15 cellular contexts compared by ENCODE assay signal in the genomic region with DNA sequence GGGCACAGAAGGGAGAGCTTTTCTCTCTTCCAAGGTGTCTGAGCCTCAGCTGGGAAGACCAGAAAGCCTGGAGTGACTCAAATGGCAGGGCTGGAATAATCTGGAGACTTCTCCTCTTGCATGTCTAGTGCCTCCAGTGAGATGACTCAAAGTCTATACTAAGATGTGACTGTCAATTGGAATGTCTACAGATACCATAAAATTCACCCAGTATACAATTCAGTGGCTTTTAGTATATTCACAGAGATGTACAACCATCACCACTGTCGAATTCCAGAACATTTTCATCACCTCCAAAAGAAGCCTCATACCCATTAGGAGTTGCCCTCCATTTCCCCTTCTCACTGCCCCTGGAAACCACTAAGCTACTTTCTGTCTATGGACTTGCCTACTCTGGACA. TPM values are rescaled to one million over a fixed set of nuclear protein-coding genes. Genes with fewer than 3 reads are reported as not detected.
DNase-seq lines count a peak whose midpoint lies in the region; ATAC-seq, FAIRE-seq and TF ChIP-seq lines count a peak whose summit lies in the region.
"Had no signal": no experiment of that assay in that cellular context is flagged by ENCODE, and none has a peak within 500 bp of the region (broad histone marks: within the 10 kb centered on the region; RNA-seq: fewer than 3 reads in every experiment).

No MANE protein-coding gene starts in this region.

- intact Hi-C loops in HepG2 (cut with micrococcal nuclease; ENCODE audit: unreplicated experiment), result no loop called here

- no peaks in the 10 kb centered on the region for H3K9me3 ChIP-seq in liver (ENCODE audit: control insufficient read depth in 4 of 4, low read length in 3 of 4)
- no peaks in the 10 kb centered on the region for H3K9me3 ChIP-seq in HepG2 (ENCODE audit: low read length)

- H3K9me3 Mint-ChIP-seq in brain, result peaks cover 0 to 4% (median 0%) of the 10 kb centered on the region in 5 experiments
- no peaks in the 10 kb centered on the region for H3K9me3 Mint-ChIP-seq in activated CD8-positive, alpha-beta T cell treated with anti-CD3 and anti-CD28 coated beads, Interleukin-2, amount 10 ng/mL, durations not matched to agents 7 days and 5 days (ENCODE audit: insufficient read depth)
- H3K9me3 Mint-ChIP-seq: activated T-cell treated with anti-CD3 and anti-CD28 coated beads, Interleukin-2, amount 50 U/mL, for 4 hours had no signal

- no peaks in the 10 kb centered on the region for H4K20me1 ChIP-seq in HepG2 (ENCODE audit: insufficient read depth, low read length)

- peaks cover 48% of the 10 kb centered on the region for H3K4me1 Mint-ChIP-seq in brain
- H3K4me1 Mint-ChIP-seq in activated CD8-positive, alpha-beta T cell treated with anti-CD3 and anti-CD28 coated beads, Interleukin-2, amount 10 ng/mL, durations not matched to agents 7 days and 5 days (ENCODE audit: low read depth), result no peaks in the 10 kb centered on the region

- H3K4me3 Mint-ChIP-seq in brain, result no peak overlapping the region
- no peak overlapping the region for H3K4me3 Mint-ChIP-seq in activated CD8-positive, alpha-beta T cell treated with anti-CD3 and anti-CD28 coated beads, Interleukin-2, amount 10 ng/mL, durations not matched to agents 7 days and 5 days
- H3K4me3 Mint-ChIP-seq: activated T-cell treated with anti-CD3 and anti-CD28 coated beads, Interleukin-2, amount 50 U/mL, for 4 hours had no signal

- H3K36me3 Mint-ChIP-seq in brain, result peaks cover 7% of the 10 kb centered on the region
- no peaks in the 10 kb centered on the region for H3K36me3 Mint-ChIP-seq in activated CD8-positive, alpha-beta T cell treated with anti-CD3 and anti-CD28 coated beads, Interleukin-2, amount 10 ng/mL, durations not matched to agents 7 days and 5 days (ENCODE audit: low read depth)

- no peaks in the 10 kb centered on the region for H3K79me2 ChIP-seq in HepG2 (ENCODE audit: insufficient read depth, low read length)

- POLR2A ChIA-PET in HepG2 (lab: Yijun Ruan, JAX), result no interaction called here
- POLR2A ChIA-PET in activated CD8-positive, alpha-beta T cell treated with anti-CD3 and anti-CD28 coated beads, Interleukin-2, amount 10 ng/mL, durations not matched to agents 7 days and 5 days (lab: Charles Lee), result no interaction called here

- peak overlapping the region in 3 of 5 experiments; percentile 53 to 87 (median 85) for H3K27ac Mint-ChIP-seq in brain
- no peak overlapping the region for H3K27ac Mint-ChIP-seq in activated CD8-positive, alpha-beta T cell treated with anti-CD3 and anti-CD28 coated beads, Interleukin-2, amount 10 ng/mL, durations not matched to agents 7 days and 5 days

- H3K36me3 ChIP-seq in liver (ENCODE audit: control insufficient read depth in 4 of 4, insufficient read depth in 3 of 4, low read depth in 1 of 4, low read length in 3 of 4) (no peaks in the 10 kb centered on the region), HepG2 (replicated peaks in 1 of 2; ENCODE audit: control insufficient read depth in 1 of 2, insufficient read depth in 2 of 2, low read length in 2 of 2) (no peaks in the 10 kb centered on the region; a peak in 1 of 5 replicates), kidney epithelial cell (ENCODE audit: control insufficient read depth, insufficient read depth, low read length) (no peaks in the 10 kb centered on the region)

- H3K27ac ChIP-seq in liver (ENCODE audit: low read depth in 1 of 2, low read length in 2 of 2), result peak overlapping the region; percentile 29 to 50
- no peak overlapping the region for H3K27ac ChIP-seq in HepG2 (ENCODE audit: extremely low read length, insufficient read depth, low read length)
- H3K27ac ChIP-seq in substantia nigra (ENCODE audit: low read depth, low read length, poor library complexity, severe bottlenecking), result no peak overlapping the region

- H3K4me2 ChIP-seq in HepG2 (ENCODE audit: low read depth, low read length), result no peak overlapping the region

- no peak overlapping the region for H3K9ac ChIP-seq in liver (ENCODE audit: low read depth in 1 of 2, low read length in 2 of 2)
- H3K9ac ChIP-seq in HepG2 (ENCODE audit: insufficient read depth, low read depth, low read length), result no peak overlapping the region

- in situ Hi-C loops in HepG2 (cut with HindIII; ENCODE audit: extremely low pct_ligation_motif_present, low pct_unique_long_range_greater_than_20kb), result no loop called here

- no peaks in the 10 kb centered on the region for H3K27me3 ChIP-seq in liver (ENCODE audit: control insufficient read depth in 4 of 4, insufficient read depth in 4 of 4, low read length in 3 of 4)
- no peaks in the 10 kb centered on the region for H3K27me3 ChIP-seq in HepG2 (ENCODE audit: control insufficient read depth in 1 of 2, insufficient read depth in 2 of 2, low read length in 2 of 2)
- no peaks in the 10 kb centered on the region for H3K27me3 ChIP-seq in kidney epithelial cell (ENCODE audit: control insufficient read depth, insufficient read depth, low read length)

- CTCF ChIA-PET in HepG2 (lab: Yijun Ruan, JAX; ENCODE audit: low intra/inter-chr PET ratio, low total read pairs), result no interaction called here
- CTCF ChIA-PET in activated CD8-positive, alpha-beta T cell treated with anti-CD3 and anti-CD28 coated beads, Interleukin-2, amount 10 ng/mL, durations not matched to agents 7 days and 5 days (lab: Charles Lee), result no interaction called here

- H3K4me1 ChIP-seq in liver (ENCODE audit: control insufficient read depth in 4 of 4, insufficient read depth in 4 of 4, low read length in 3 of 4) (no peaks in the 10 kb centered on the region), HepG2 (ENCODE audit: insufficient read depth, low read length) (peaks cover 15% of the 10 kb centered on the region)

- ATAC-seq in HepG2, result no peak
- no peak for ATAC-seq in HG02623 (IDR thresholded peaks at IDR 0.05; ENCODE audit: unreplicated experiment)
- no peak for ATAC-seq in activated CD8-positive, alpha-beta T cell treated with anti-CD3 and anti-CD28 coated beads, Interleukin-2, amount 10 ng/mL, durations not matched to agents 7 days and 5 days
- ATAC-seq: activated T-cell treated with anti-CD3 and anti-CD28 coated beads, Interleukin-2, amount 50 U/mL, for 4 hours had no signal

- no peak for TF ChIP-seq CTCF in liver (IDR thresholded peaks at IDR 0.05; ENCODE audit: low read depth, low read length, missing input control)
- TF ChIP-seq CTCF in HepG2 (CRISPR knock-in tag; IDR thresholded peaks at IDR 0.05), result no peak
- no peak for TF ChIP-seq CTCF in brain (conservative IDR thresholded peaks at IDR 0.05)
- TF ChIP-seq CTCF in kidney epithelial cell (IDR thresholded peaks at IDR 0.05; ENCODE audit: insufficient read depth, low read length, poor library complexity, severe bottlenecking), result no peak

- DNase-seq in HepG2 (ENCODE audit: low spot score) (no peak), kidney epithelial cell (ENCODE audit: low read depth) (peak; percentile 56), substantia nigra (lab: John Stamatoyannopoulos, UW) (no peak)
- no peak for DNase-seq in activated CD8-positive, alpha-beta T cell treated with anti-CD3 and anti-CD28 coated beads, Interleukin-2, amount 10 ng/mL, durations not matched to agents 7 days and 5 days
- DNase-seq in activated T-cell treated with anti-CD3 and anti-CD28 coated beads, Interleukin-2, amount 50 U/mL, for 48 hours, result no peak
- DNase-seq: activated CD4-positive, CD25-positive, alpha-beta regulatory T cell; activated T-cell treated with anti-CD3 and anti-CD28 coated beads, Interleukin-2, amount 50 U/mL, for 4 hours; DMS79 treated with DMSO at 0.1 percent for 48 hours; NCI-H1105; NCI-H510A treated with DMSO at 0.1 percent for 48 hours; posterior cingulate gyrus had no signal

- H2AFZ ChIP-seq in HepG2 (ENCODE audit: low read length), result no peak overlapping the region

- no peak for FAIRE-seq in HepG2 (lab: Jason Lieb, UNC)
- FAIRE-seq: GM18507 had no signal

- TF ChIP-seq RAD21 in liver (IDR thresholded peaks at IDR 0.05), result no peak
- no peak for TF ChIP-seq RAD21 in HepG2 (CRISPR knock-in tag; IDR thresholded peaks at IDR 0.05)

- TF ChIP-seq POLR2A in HepG2 (IDR thresholded peaks at IDR 0.05; ENCODE audit: insufficient read depth in 1 of 2, low read depth in 2 of 2, low read length in 2 of 2), result no peak

- H3K4me3 ChIP-seq in liver (ENCODE audit: low read depth in 1 of 3, low read length in 3 of 3) (no peak overlapping the region), HepG2 (replicated peaks in 1 of 3; ENCODE audit: insufficient read depth in 1 of 3, low read depth in 2 of 3, low read length in 3 of 3) (no peak overlapping the region), kidney epithelial cell (ENCODE audit: low read depth, low read length) (no peak overlapping the region)

- TF ChIP-seq EP300 in HepG2 (IDR thresholded peaks at IDR 0.05; ENCODE audit: low read depth in 2 of 2, low read length in 2 of 2) (no peak), HepG2 (CRISPR knock-in tag; IDR thresholded peaks at IDR 0.05; ENCODE audit: borderline replicate concordance) (no peak)

- whole genome bisulfite sequencing in liver, result 93% methylated on average over 1 of the region's 1 CpG
- WGBS in HepG2 (ENCODE audit: low lambda C conversion rate), result 85% methylated on average over 1 of the region's 1 CpG

- no TSS peak for BruUV-seq in HepG2 (replicated peaks; lab: Mats Ljungman, UMichigan)

- no peaks in the 10 kb centered on the region for H3K27me3 Mint-ChIP-seq in brain
- H3K27me3 Mint-ChIP-seq in activated CD8-positive, alpha-beta T cell treated with anti-CD3 and anti-CD28 coated beads, Interleukin-2, amount 10 ng/mL, durations not matched to agents 7 days and 5 days (ENCODE audit: low read depth), result no peaks in the 10 kb centered on the region

RNA-seq across cellular contexts. Expression of a gene that starts 47.9 kb away (rescaled TPM):
- 10 to 100 TPM; 43.9 to 87.4 TPM for total RNA-seq in liver
- polyA plus RNA-seq in liver, result 10 to 100 TPM; 66.8 to 72.3 TPM
- 223 and 290 TPM in 2 replicates for total RNA-seq in HepG2 (2016; rRNA removed; fragmentation: Illumina TruSeq; extraction: Trizol)
- 57.3 and 60.4 TPM in 2 replicates for total RNA-seq in HepG2 (2016; cell fraction: cytosol; rRNA removed; fragmentation: Illumina TruSeq; extraction: Trizol; ENCODE audit: low read depth)
- 203 and 275 TPM in 2 replicates for total RNA-seq in HepG2 (2016; cell fraction: insoluble cytoplasmic fraction; rRNA removed; fragmentation: Illumina TruSeq; extraction: Trizol)
- 122 and 123 TPM in 2 replicates for total RNA-seq in HepG2 (2016; cell fraction: membrane; rRNA removed; fragmentation: Illumina TruSeq; extraction: Trizol)
- total RNA-seq in HepG2 (2016; cell fraction: nucleus; rRNA removed; fragmentation: Illumina TruSeq; extraction: Trizol), result 101 and 120 TPM in 2 replicates
- 97.4 and 113 TPM in 2 replicates for polyA plus RNA-seq in HepG2 (2011; rRNA removed)
- 59.4 and 80.2 TPM in 2 replicates for polyA plus RNA-seq in HepG2 (2011; cell fraction: cytosol; rRNA removed)
- polyA plus RNA-seq in HepG2 (2011; cell fraction: nucleus; rRNA removed), result 44.3 and 48.4 TPM in 2 replicates
- polyA plus RNA-seq in HepG2 (2012), result 105 and 127 TPM in 2 replicates
- 34.4 and 42.1 TPM in 2 replicates for polyA plus RNA-seq in HepG2 (2016; cell fraction: cytosol; fragmentation: Illumina TruSeq; extraction: Trizol; ENCODE audit: low read depth)
- polyA plus RNA-seq in HepG2 (2016; cell fraction: insoluble cytoplasmic fraction; fragmentation: Illumina TruSeq; extraction: Trizol; ENCODE audit: low read depth), result 302 and 322 TPM in 2 replicates
- 71.0 and 76.9 TPM in 2 replicates for polyA plus RNA-seq in HepG2 (2016; cell fraction: membrane; fragmentation: Illumina TruSeq; extraction: Trizol; ENCODE audit: low read depth)
- polyA plus RNA-seq in HepG2 (2016; cell fraction: nucleus; fragmentation: Illumina TruSeq; extraction: Trizol; ENCODE audit: insufficient read depth, low read depth), result 152 and 159 TPM in 2 replicates
- 63.8 TPM in 1 of 2 replicates, not detected in the other for polyA minus RNA-seq in HepG2 (2011; rRNA and poly(A)+ RNA removed; ENCODE audit: low replicate concordance)
- 86.9 and 93.5 TPM in 2 replicates for polyA minus RNA-seq in HepG2 (2011; cell fraction: cytosol; rRNA and poly(A)+ RNA removed)
- 71.3 and 77.3 TPM in 2 replicates for polyA minus RNA-seq in HepG2 (2011; cell fraction: nucleus; rRNA and poly(A)+ RNA removed)
- 184 TPM for polyA plus RNA-seq in brain (ENCODE audit: insufficient read depth, low read depth, low replicate concordance)
- 223 and 226 TPM in 2 replicates for total RNA-seq in kidney epithelial cell
- total RNA-seq in activated CD8-positive, alpha-beta T cell treated with anti-CD3 and anti-CD28 coated beads, Interleukin-2, amount 10 ng/mL, durations not matched to agents 7 days and 5 days, result 1 to 10 TPM; 6.1 to 7.2 TPM

Comparison
In these comparisons a context has a peak if more than half of its experiments do, and no peak if none do; other contexts are left out.
1. H3K27ac ChIP-seq: peak in liver (2 of 2); none in HepG2 (single experiment) and substantia nigra (single experiment).
2. RNA of a gene that starts 47.9 kb away (total RNA-seq): 223 to 226 TPM in kidney epithelial cell, 57.3 to 290 TPM in HepG2 and 43.9 to 87.4 TPM in liver; 6.1 to 7.2 TPM in activated CD8-positive, alpha-beta T cell treated with anti-CD3 and anti-CD28 coated beads, Interleukin-2, amount 10 ng/mL, durations not matched to agents 7 days and 5 days; every median in the first group is over 4 times any median in the second.